8 cellular contexts compared by ENCODE assay signal in the genomic region with DNA sequence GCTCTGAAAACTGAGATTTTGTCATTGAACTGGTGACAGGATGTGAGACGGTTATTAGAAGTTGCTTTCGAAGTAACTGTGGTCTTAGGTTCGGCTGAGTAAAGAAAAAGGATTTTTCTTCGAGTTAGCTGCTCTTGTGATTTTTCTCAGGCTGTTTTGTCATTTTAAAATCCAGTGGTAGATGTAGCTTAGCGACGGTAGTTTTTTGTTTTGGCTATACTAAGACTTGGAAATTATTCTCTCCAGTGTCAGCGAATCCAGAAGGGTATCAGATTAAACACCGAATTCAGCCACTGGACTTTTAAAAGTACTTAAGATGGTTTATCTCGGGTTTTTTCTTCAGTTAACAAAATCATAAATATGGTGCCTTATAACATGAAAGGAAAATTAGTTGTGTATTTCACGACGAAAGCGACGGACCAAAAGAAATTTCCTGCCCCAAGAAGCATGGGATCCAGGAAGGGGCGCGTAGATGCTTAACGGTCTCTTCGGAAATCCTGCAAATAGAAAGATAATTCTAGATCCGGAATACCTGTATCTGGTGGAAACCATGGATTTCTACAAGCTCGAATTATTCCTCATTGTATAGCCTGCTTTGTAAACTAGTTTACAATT. TPM values are rescaled to one million over a fixed set of nuclear protein-coding genes. Genes with fewer than 3 reads are reported as not detected.
DNase-seq lines count a peak whose midpoint lies in the region; ATAC-seq lines count a peak whose summit lies in the region.

No MANE protein-coding gene starts in this region.

- H3K27me3 Mint-ChIP-seq in activated naive CD8-positive, alpha-beta T cell treated with anti-CD3 and anti-CD28 coated beads for 36 hours = no peaks in the 10 kb centered on the region

- no peak for ATAC-seq in GM19035 (IDR thresholded peaks at IDR 0.05; ENCODE audit: unreplicated experiment)

- peak overlapping the region; percentile 88 for H3K27ac ChIP-seq in stomach smooth muscle (ENCODE audit: low read length)

- H3K4me1 ChIP-seq in stomach smooth muscle (ENCODE audit: control insufficient read depth, insufficient read depth, low read length) = peaks cover 23% of the 10 kb centered on the region

- H3K27me3 ChIP-seq in stomach smooth muscle (ENCODE audit: control insufficient read depth in 1 of 2, insufficient read depth in 2 of 2, low read length in 2 of 2) = no peaks in the 10 kb centered on the region

- peaks cover 32% of the 10 kb centered on the region for H3K4me1 Mint-ChIP-seq in activated naive CD8-positive, alpha-beta T cell treated with anti-CD3 and anti-CD28 coated beads for 36 hours

- no peaks in the 10 kb centered on the region for H3K9me3 ChIP-seq in stomach smooth muscle (ENCODE audit: control insufficient read depth in 2 of 2, low read length in 2 of 2)

- DNase-seq in NCI-H510A treated with DMSO at 0.1 percent for 48 hours (lab: John Stamatoyannopoulos, UW) (peak; percentile 48), NCI-H510A (lab: John Stamatoyannopoulos, UW) (no peak), iPS-NIHi7 (ENCODE audit: extremely low spot score) (peak; percentile 7), H4 (ENCODE audit: low spot score) (no peak), T-helper 9 cell (no peak)
- DNase-seq in activated naive CD8-positive, alpha-beta T cell treated with anti-CD3 and anti-CD28 coated beads for 36 hours = no peak

- peak overlapping the region; percentile 73 for H3K9ac ChIP-seq in stomach smooth muscle (ENCODE audit: low read length in 2 of 2)

- peak overlapping the region; percentile 83 for H3K4me3 Mint-ChIP-seq in activated naive CD8-positive, alpha-beta T cell treated with anti-CD3 and anti-CD28 coated beads for 36 hours

- peak overlapping the region; percentile 87 for H3K27ac Mint-ChIP-seq in activated naive CD8-positive, alpha-beta T cell treated with anti-CD3 and anti-CD28 coated beads for 36 hours

- H3K36me3 ChIP-seq in stomach smooth muscle (ENCODE audit: control insufficient read depth in 2 of 2, insufficient read depth in 2 of 2, low read length in 2 of 2) = peaks cover 9 to 13% of the 10 kb centered on the region in 2 donors

- H3K4me3 ChIP-seq in stomach smooth muscle (ENCODE audit: low read length in 2 of 2) = peak overlapping the region; percentile 83 to 87

- peaks cover 37% of the 10 kb centered on the region for H3K36me3 Mint-ChIP-seq in activated naive CD8-positive, alpha-beta T cell treated with anti-CD3 and anti-CD28 coated beads for 36 hours

- H3K9me3 Mint-ChIP-seq in activated naive CD8-positive, alpha-beta T cell treated with anti-CD3 and anti-CD28 coated beads for 36 hours = no peaks in the 10 kb centered on the region

RNA-seq across cellular contexts. Expression of gene SFT2D3, which starts 1.2 kb away (rescaled TPM):
- 1 to 10 TPM; 3.9 to 4.4 TPM for total RNA-seq in activated naive CD8-positive, alpha-beta T cell treated with anti-CD3 and anti-CD28 coated beads for 36 hours
- total RNA-seq in H4 (2014; rRNA removed; shearing (Covaris generic)) = 8.3 and 8.7 TPM in 2 replicates

RNA-seq across cellular contexts. Expression of gene LIMS2, which starts 27.2 kb away (rescaled TPM):
- 10 to 100 TPM; 14.6 to 15.8 TPM for total RNA-seq in activated naive CD8-positive, alpha-beta T cell treated with anti-CD3 and anti-CD28 coated beads for 36 hours
- 0.41 TPM in 1 of 2 replicates, not detected in the other for total RNA-seq in H4 (2014; rRNA removed; shearing (Covaris generic))

RNA-seq across cellular contexts. Expression of gene GPR17, which starts 56.5 kb away (rescaled TPM):
- not detected for total RNA-seq in activated naive CD8-positive, alpha-beta T cell treated with anti-CD3 and anti-CD28 coated beads for 36 hours
- total RNA-seq in H4 (2014; rRNA removed; shearing (Covaris generic)) = not detected in 2 replicates

Comparison
In these comparisons a context has a peak if more than half of its experiments do, and no peak if none do; other contexts are left out.
1. DNase-seq: peak in NCI-H510A treated with DMSO at 0.1 percent for 48 hours (single experiment) and iPS-NIHi7 (single experiment); none in NCI-H510A (single experiment), activated naive CD8-positive, alpha-beta T cell treated with anti-CD3 and anti-CD28 coated beads for 36 hours (single experiment), H4 (single experiment) and T-helper 9 cell (single experiment).
2. RNA of gene LIMS2, which starts 27.2 kb away (total RNA-seq): 14.6 to 15.8 TPM in activated naive CD8-positive, alpha-beta T cell treated with anti-CD3 and anti-CD28 coated beads for 36 hours; 0.41 TPM in H4; every median in the first group is over 10 times any median in the second.